ENCODE assay signal across 14 cellular contexts in the genomic region with DNA sequence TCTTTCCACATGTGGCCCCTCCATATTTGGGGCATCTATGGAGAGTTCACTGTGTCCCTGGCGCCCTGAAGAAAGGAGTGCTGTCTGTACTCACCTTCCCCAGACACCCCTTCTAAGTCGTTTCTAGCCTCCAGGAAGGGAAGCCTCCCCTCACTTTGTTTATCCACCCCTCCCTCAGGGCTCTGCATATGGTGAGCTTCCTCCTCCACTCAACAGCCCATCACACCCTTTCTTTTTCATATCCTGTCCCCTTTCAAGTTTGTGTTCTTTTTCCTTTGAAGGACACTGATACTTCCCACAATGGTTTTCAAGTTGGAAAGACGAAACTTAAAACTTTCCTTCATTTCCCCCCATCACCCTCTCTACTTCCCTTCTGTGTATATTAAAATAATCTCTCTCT.
DNase-seq lines count a peak whose midpoint lies in the region; ATAC-seq and TF ChIP-seq lines count a peak whose summit lies in the region.
"Had no signal": no experiment of that assay in that cellular context is flagged by ENCODE, and none has a peak within 500 bp of the region (broad histone marks: within the 10 kb centered on the region; RNA-seq: fewer than 3 reads in every experiment).

No MANE protein-coding gene starts in this region.

- no peak overlapping the region for H2BK5ac ChIP-seq in mesendoderm (ENCODE audit: low read length)

- no peaks in the 10 kb centered on the region for H3K9me3 ChIP-seq in effector memory CD4-positive, alpha-beta T cell (ENCODE audit: control insufficient read depth, low read length)
- H3K9me3 ChIP-seq: A549 had no signal

- no peak overlapping the region for H3K9ac ChIP-seq in mesendoderm (ENCODE audit: low read length)

- H3K27ac ChIP-seq in mesendoderm (ENCODE audit: low read depth, low read length), result no peak overlapping the region
- no peak overlapping the region for H3K27ac ChIP-seq in effector memory CD4-positive, alpha-beta T cell (ENCODE audit: insufficient read depth, low read length, poor library complexity, severe bottlenecking)
- H3K27ac ChIP-seq: A549 had no signal

- no peak overlapping the region for H3K56ac ChIP-seq in mesendoderm (ENCODE audit: low read length)

- H3K4me1 Mint-ChIP-seq in WTC11, result peaks cover 28% of the 10 kb centered on the region

- H3K4me1 ChIP-seq in mesendoderm (ENCODE audit: control insufficient read depth, low read depth, low read length), result no peaks in the 10 kb centered on the region
- no peaks in the 10 kb centered on the region for H3K4me1 ChIP-seq in effector memory CD4-positive, alpha-beta T cell (ENCODE audit: control insufficient read depth, insufficient read depth, low read length, poor library complexity, severe bottlenecking)
- H3K4me1 ChIP-seq: A549 had no signal

- DNase-seq in Jurkat, Clone E6-1 (ENCODE audit: low read depth, low spot score), result peak; percentile 2
- DNase-seq in WTC11 (ENCODE audit: low spot score) (no peak), mesendoderm (peak; percentile 16), islet precursor cell (no peak)
- no peak for DNase-seq in central memory CD4-positive, alpha-beta T cell
- DNase-seq in effector memory CD4-positive, alpha-beta T cell, result no peak
- DNase-seq: AML-193; C1 segment of cervical spinal cord; Calu3; CD4-positive, alpha-beta T cell; DMS 273 treated with DMSO at 0.1 percent for 48 hours; H7 had no signal

- no peak for TF ChIP-seq CTCF in WTC11 (IDR thresholded peaks at IDR 0.05)

- 0 out of 2 replicates have a peak overlapping the region, but pooled peaks have one; percentile 1 for H3K4me3 Mint-ChIP-seq in WTC11
- H3K4me3 Mint-ChIP-seq: CD4-positive, alpha-beta T cell had no signal

- H3K27ac Mint-ChIP-seq in WTC11, result no peak overlapping the region
- H3K27ac Mint-ChIP-seq: CD4-positive, alpha-beta T cell had no signal

- no peak overlapping the region for H3K4me2 ChIP-seq in mesendoderm (ENCODE audit: low read length)
- H3K4me2 ChIP-seq: A549 had no signal

- CTCF ChIA-PET in WTC11 (lab: Charles Lee), result interaction anchor here (0.9 kb wide), 1 partner anchor 287 kb away, joined by 3 read pairs; no protein-coding TSS in a partner anchor

- no peaks in the 10 kb centered on the region for H3K79me1 ChIP-seq in mesendoderm (ENCODE audit: low read length)

- H3K36me3 Mint-ChIP-seq in WTC11, result no peaks in the 10 kb centered on the region

- no peaks in the 10 kb centered on the region for H3K79me2 ChIP-seq in mesendoderm (ENCODE audit: control insufficient read depth, insufficient read depth, low read length)

- H3K4me3 ChIP-seq in Jurkat, Clone E6-1 (ENCODE audit: low read length), result no peak overlapping the region
- H3K4me3 ChIP-seq in mesendoderm (ENCODE audit: low read length), result no peak overlapping the region
- H3K4me3 ChIP-seq in effector memory CD4-positive, alpha-beta T cell (ENCODE audit: insufficient read depth, low read depth, low read length, poor library complexity, severe bottlenecking), result no peak overlapping the region
- H3K4me3 ChIP-seq: A549, GM12878 had no signal

- H3K27me3 Mint-ChIP-seq in WTC11 (ENCODE audit: low read depth), result no peaks in the 10 kb centered on the region; the same call in 1 of the 2 replicates
- H3K27me3 Mint-ChIP-seq: CD4-positive, alpha-beta T cell had no signal

- no peak overlapping the region for H4K5ac ChIP-seq in mesendoderm (ENCODE audit: low read length)

- no peak overlapping the region for H2BK15ac ChIP-seq in mesendoderm (replicated peaks; ENCODE audit: low read depth)

- peaks cover 3% of the 10 kb centered on the region; the same call in 1 of the 2 replicates for H3K9me3 Mint-ChIP-seq in WTC11
- H3K9me3 Mint-ChIP-seq: CD4-positive, alpha-beta T cell had no signal

- H4K8ac ChIP-seq in mesendoderm (ENCODE audit: low read depth, low read length), result no peak overlapping the region

- no peak overlapping the region for H2BK120ac ChIP-seq in mesendoderm (ENCODE audit: low read depth, low read length)

- H3K36me3 ChIP-seq in mesendoderm (ENCODE audit: control insufficient read depth, insufficient read depth, low read length), result no peaks in the 10 kb centered on the region
- H3K36me3 ChIP-seq in effector memory CD4-positive, alpha-beta T cell (ENCODE audit: control insufficient read depth, insufficient read depth, low read length), result no peaks in the 10 kb centered on the region

- no peak overlapping the region for H3K23ac ChIP-seq in mesendoderm (ENCODE audit: low read length)

- POLR2A ChIA-PET in WTC11 (lab: Charles Lee), result no interaction called here

- H3K27me3 ChIP-seq in mesendoderm (ENCODE audit: insufficient read depth, low read length, poor library complexity), result no peaks in the 10 kb centered on the region
- no peaks in the 10 kb centered on the region for H3K27me3 ChIP-seq in effector memory CD4-positive, alpha-beta T cell (replicated peaks; ENCODE audit: control insufficient read depth, insufficient read depth, low read length, poor library complexity, severe bottlenecking)

- no peak overlapping the region for H3K4ac ChIP-seq in mesendoderm (ENCODE audit: low read depth, low read length)

- ATAC-seq in WTC11, result peak; percentile 85
- ATAC-seq: A549, GM12878 had no signal

- no peak overlapping the region for H3K18ac ChIP-seq in mesendoderm (ENCODE audit: low read length)

- no CpG with 5 or more reads among the region's 3 CpGs for WGBS in mesendoderm (ENCODE audit: extremely low coverage, insufficient coverage, low lambda C conversion rate)

- H2AK5ac ChIP-seq in mesendoderm (ENCODE audit: low read length), result no peak overlapping the region

TF ChIP-seq in WTC11, 78 proteins besides CTCF, POLR2A, EP300 and RAD21:
- TF ChIP-seq, protein P1, sequence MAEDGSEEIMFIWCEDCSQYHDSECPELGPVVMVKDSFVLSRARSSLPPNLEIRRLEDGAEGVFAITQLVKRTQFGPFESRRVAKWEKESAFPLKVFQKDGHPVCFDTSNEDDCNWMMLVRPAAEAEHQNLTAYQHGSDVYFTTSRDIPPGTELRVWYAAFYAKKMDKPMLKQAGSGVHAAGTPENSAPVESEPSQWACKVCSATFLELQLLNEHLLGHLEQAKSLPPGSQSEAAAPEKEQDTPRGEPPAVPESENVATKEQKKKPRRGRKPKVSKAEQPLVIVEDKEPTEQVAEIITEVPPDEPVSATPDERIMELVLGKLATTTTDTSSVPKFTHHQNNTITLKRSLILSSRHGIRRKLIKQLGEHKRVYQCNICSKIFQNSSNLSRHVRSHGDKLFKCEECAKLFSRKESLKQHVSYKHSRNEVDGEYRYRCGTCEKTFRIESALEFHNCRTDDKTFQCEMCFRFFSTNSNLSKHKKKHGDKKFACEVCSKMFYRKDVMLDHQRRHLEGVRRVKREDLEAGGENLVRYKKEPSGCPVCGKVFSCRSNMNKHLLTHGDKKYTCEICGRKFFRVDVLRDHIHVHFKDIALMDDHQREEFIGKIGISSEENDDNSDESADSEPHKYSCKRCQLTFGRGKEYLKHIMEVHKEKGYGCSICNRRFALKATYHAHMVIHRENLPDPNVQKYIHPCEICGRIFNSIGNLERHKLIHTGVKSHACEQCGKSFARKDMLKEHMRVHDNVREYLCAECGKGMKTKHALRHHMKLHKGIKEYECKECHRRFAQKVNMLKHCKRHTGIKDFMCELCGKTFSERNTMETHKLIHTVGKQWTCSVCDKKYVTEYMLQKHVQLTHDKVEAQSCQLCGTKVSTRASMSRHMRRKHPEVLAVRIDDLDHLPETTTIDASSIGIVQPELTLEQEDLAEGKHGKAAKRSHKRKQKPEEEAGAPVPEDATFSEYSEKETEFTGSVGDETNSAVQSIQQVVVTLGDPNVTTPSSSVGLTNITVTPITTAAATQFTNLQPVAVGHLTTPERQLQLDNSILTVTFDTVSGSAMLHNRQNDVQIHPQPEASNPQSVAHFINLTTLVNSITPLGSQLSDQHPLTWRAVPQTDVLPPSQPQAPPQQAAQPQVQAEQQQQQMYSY (CRISPR knock-in tag; IDR thresholded peaks at IDR 0.05), result no peak
- TF ChIP-seq, protein P2, sequence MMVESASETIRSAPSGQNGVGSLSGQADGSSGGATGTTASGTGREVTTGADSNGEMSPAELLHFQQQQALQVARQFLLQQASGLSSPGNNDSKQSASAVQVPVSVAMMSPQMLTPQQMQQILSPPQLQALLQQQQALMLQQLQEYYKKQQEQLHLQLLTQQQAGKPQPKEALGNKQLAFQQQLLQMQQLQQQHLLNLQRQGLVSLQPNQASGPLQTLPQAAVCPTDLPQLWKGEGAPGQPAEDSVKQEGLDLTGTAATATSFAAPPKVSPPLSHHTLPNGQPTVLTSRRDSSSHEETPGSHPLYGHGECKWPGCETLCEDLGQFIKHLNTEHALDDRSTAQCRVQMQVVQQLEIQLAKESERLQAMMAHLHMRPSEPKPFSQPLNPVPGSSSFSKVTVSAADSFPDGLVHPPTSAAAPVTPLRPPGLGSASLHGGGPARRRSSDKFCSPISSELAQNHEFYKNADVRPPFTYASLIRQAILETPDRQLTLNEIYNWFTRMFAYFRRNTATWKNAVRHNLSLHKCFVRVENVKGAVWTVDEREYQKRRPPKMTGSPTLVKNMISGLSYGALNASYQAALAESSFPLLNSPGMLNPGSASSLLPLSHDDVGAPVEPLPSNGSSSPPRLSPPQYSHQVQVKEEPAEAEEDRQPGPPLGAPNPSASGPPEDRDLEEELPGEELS (CRISPR knock-in tag; IDR thresholded peaks at IDR 0.05), result 0 out of 2 replicates have a peak, but pooled peaks have one; percentile 18

Comparison
In these comparisons a context has a peak if more than half of its experiments do, and no peak if none do; other contexts are left out.
1. DNase-seq: peak in Jurkat, Clone E6-1 (single experiment) and mesendoderm (single experiment); none in WTC11 (single experiment), central memory CD4-positive, alpha-beta T cell (single experiment), effector memory CD4-positive, alpha-beta T cell (0 of 3) and islet precursor cell (single experiment).